Comparison of ENCODE assay signal across 13 cellular contexts in genomic region chr2:113887393-113887792, GRCh38. TPM values are rescaled to one million over a fixed set of nuclear protein-coding genes. Genes with fewer than 3 reads are reported as not detected.
DNase-seq lines count a peak whose midpoint lies in the region; ATAC-seq and TF ChIP-seq lines count a peak whose summit lies in the region.
"Had no signal": no experiment of that assay in that cellular context is flagged by ENCODE, and none has a peak within 500 bp of the region (broad histone marks: within the 10 kb centered on the region; RNA-seq: fewer than 3 reads in every experiment).

No MANE protein-coding gene starts in this region.

- intact Hi-C loops in activated B cell treated with CpG ODN at 0.5 μM for 24 hours (cut with micrococcal nuclease) (no loop called here), transverse colon (cut with DNase I; ENCODE audit: low total_unique reads) (no loop called here)

- H3K4me1 Mint-ChIP-seq in activated naive CD4-positive, alpha-beta T cell treated with anti-CD3 and anti-CD28 coated beads, Interleukin-2, amount 50 U/mL, for 24 hours: peaks cover 60% of the 10 kb centered on the region
- peaks cover 62% of the 10 kb centered on the region for H3K4me1 Mint-ChIP-seq in activated B cell treated with CpG ODN at 0.5 μM for 24 hours
- peaks cover 31% of the 10 kb centered on the region for H3K4me1 Mint-ChIP-seq in memory B cell

- H3K36me3 Mint-ChIP-seq in activated naive CD4-positive, alpha-beta T cell treated with anti-CD3 and anti-CD28 coated beads, Interleukin-2, amount 50 U/mL, for 24 hours: peaks cover 16% of the 10 kb centered on the region
- H3K36me3 Mint-ChIP-seq in activated B cell treated with CpG ODN at 0.5 μM for 24 hours (ENCODE audit: low read depth) (peaks cover 27% of the 10 kb centered on the region), memory B cell (peaks cover 3% of the 10 kb centered on the region)

- TF ChIP-seq CTCF in activated B cell treated with CpG ODN at 0.5 μM for 24 hours (IDR thresholded peaks at IDR 0.05) (no peak), transverse colon (IDR thresholded peaks at IDR 0.05) (no peak)

- CTCF ChIA-PET in activated B cell treated with CpG ODN at 0.5 μM for 24 hours (lab: Charles Lee): interaction anchor here (1.3 kb wide), 1 partner anchor 131 kb away, joined by 3 read pairs; the partner anchor contains the start of gene SLC35F5

- no peak for TF ChIP-seq EP300 in transverse colon (IDR thresholded peaks at IDR 0.05; ENCODE audit: low read depth)

- ATAC-seq in activated B cell treated with CpG ODN at 0.5 μM for 24 hours (ENCODE audit: low read depth) (no peak), memory B cell (ENCODE audit: low read depth) (no peak), HG03025 (IDR thresholded peaks at IDR 0.05; ENCODE audit: low FRiP score, unreplicated experiment) (no peak), GM18861 (IDR thresholded peaks at IDR 0.05; ENCODE audit: unreplicated experiment) (no peak)
- ATAC-seq: HepG2 had no signal

- in situ Hi-C loops in transverse colon (cut with MboI; ENCODE audit: low pct_ligation_motif_present in 1 of 4, low pct_unique_long_range_greater_than_20kb in 1 of 4, low sequenced_read_pairs in 3 of 4): loop anchor here in 2 of 4 donors (5.0 to 10.0 kb wide), 2 partner anchors 130 to 133 kb away; partner anchors contain the start of gene SLC35F5 (in 2 of the 2)

- peak overlapping the region; percentile 11 for H3K4me3 Mint-ChIP-seq in activated naive CD4-positive, alpha-beta T cell treated with anti-CD3 and anti-CD28 coated beads, Interleukin-2, amount 50 U/mL, for 24 hours
- H3K4me3 Mint-ChIP-seq in activated B cell treated with CpG ODN at 0.5 μM for 24 hours (peak overlapping the region; percentile 98), memory B cell (peak overlapping the region; percentile 68)

- no peaks in the 10 kb centered on the region for H3K27me3 Mint-ChIP-seq in activated naive CD4-positive, alpha-beta T cell treated with anti-CD3 and anti-CD28 coated beads, Interleukin-2, amount 50 U/mL, for 24 hours
- H3K27me3 Mint-ChIP-seq in activated B cell treated with CpG ODN at 0.5 μM for 24 hours (no peaks in the 10 kb centered on the region), memory B cell (no peaks in the 10 kb centered on the region)

- no peaks in the 10 kb centered on the region for H3K36me3 ChIP-seq in transverse colon
- H3K36me3 ChIP-seq: ovary had no signal

- no peak for DNase-seq in activated naive CD4-positive, alpha-beta T cell treated with Interleukin-2 at 50 U/mL for 16 hours
- no peak for DNase-seq in activated B cell treated with CpG ODN at 0.5 μM for 24 hours
- DNase-seq in memory B cell (ENCODE audit: low spot score in 2 of 2): no peak
- DNase-seq in transverse colon: no peak
- no peak for DNase-seq in NCI-H510A (lab: John Stamatoyannopoulos, UW)
- DNase-seq: activated gamma-delta T cell treated with Interleukin-2 at 50 U/mL for 16 hours; effector CD8-positive, alpha-beta T cell; NCI-H526 treated with DMSO at 0.1 percent for 48 hours; ovary had no signal

- POLR2A ChIA-PET in activated B cell treated with CpG ODN at 0.5 μM for 24 hours (lab: Charles Lee): interaction anchor here (0.6 to 10.9 kb wide), 8 partner anchors 8 to 131 kb away, joined by 3 to 191 read pairs (median 5); partner anchors contain the start of gene SLC35F5

- WGBS in transverse colon (ENCODE audit: low coverage in 1 of 2), 2 donors: 75 to 94% methylated on average over 3 to 4 of the region's 4 CpGs

- no peak overlapping the region for H3K27ac Mint-ChIP-seq in activated naive CD4-positive, alpha-beta T cell treated with anti-CD3 and anti-CD28 coated beads, Interleukin-2, amount 50 U/mL, for 24 hours
- H3K27ac Mint-ChIP-seq in activated B cell treated with CpG ODN at 0.5 μM for 24 hours (peak overlapping the region; percentile 92), memory B cell (peak overlapping the region; percentile 98)

- H3K4me1 ChIP-seq in transverse colon: peaks cover 22 to 59% (median 32%) of the 10 kb centered on the region in 4 donors

- TF ChIP-seq POLR2A in transverse colon (IDR thresholded peaks at IDR 0.05): no peak

- H3K27me3 ChIP-seq in transverse colon: no peaks in the 10 kb centered on the region
- H3K27me3 ChIP-seq: ovary had no signal

- no peaks in the 10 kb centered on the region for H3K9me3 ChIP-seq in transverse colon
- H3K9me3 ChIP-seq: ovary had no signal

- no peaks in the 10 kb centered on the region for H3K9me3 Mint-ChIP-seq in activated naive CD4-positive, alpha-beta T cell treated with anti-CD3 and anti-CD28 coated beads, Interleukin-2, amount 50 U/mL, for 24 hours
- H3K9me3 Mint-ChIP-seq in activated B cell treated with CpG ODN at 0.5 μM for 24 hours (no peaks in the 10 kb centered on the region), memory B cell (no peaks in the 10 kb centered on the region)

- peak overlapping the region; percentile 46 to 99 (median 78) for H3K27ac ChIP-seq in transverse colon
- H3K27ac ChIP-seq: ovary had no signal

- no peak overlapping the region for H3K4me3 ChIP-seq in transverse colon
- H3K4me3 ChIP-seq: ovary had no signal

RNA-seq across cellular contexts. Expression of gene ACTR3, which starts 2.5 kb away (rescaled TPM):
- total RNA-seq in activated B cell treated with CpG ODN at 0.5 μM for 24 hours (638 and 639 TPM in 2 replicates), transverse colon (100 to 1,000 TPM in 2 of 4 donors, 10 to 100 TPM in 2; 68.8 to 143 (median 114) TPM)

Comparison
In these comparisons a context has a peak if more than half of its experiments do, and no peak if none do; other contexts are left out.
1. H3K4me3 Mint-ChIP-seq: peak in every context shown above with its lines; median percentile 98 in activated B cell treated with CpG ODN at 0.5 μM for 24 hours; 68 in memory B cell; 11 in activated naive CD4-positive, alpha-beta T cell treated with anti-CD3 and anti-CD28 coated beads, Interleukin-2, amount 50 U/mL, for 24 hours.